4 cellular contexts compared by ENCODE assay signal in genomic region chr7:63376873-63377272, GRCh38.
TF ChIP-seq lines count a peak whose summit lies in the region.

No MANE protein-coding gene starts in this region.

TF ChIP-seq in HepG2, 621 proteins besides CTCF, POLR2A, EP300 and RAD21:
- TF ChIP-seq MAFF (IDR thresholded peaks at IDR 0.05; ENCODE audit: low read depth, low read length) (peak; percentile 85), MAFK (conservative IDR thresholded peaks at IDR 0.05 in 1 of 2, IDR thresholded peaks at IDR 0.05 in 1 of 2; ENCODE audit: low read length in 2 of 2) (peak; percentile 75 to 83; a peak in 3 of 4 replicates), HNF4A (CRISPR knock-in tag; IDR thresholded peaks at IDR 0.05) (no peak)

TF ChIP-seq in A549, 52 proteins besides CTCF, POLR2A, EP300 and RAD21:
- TF ChIP-seq RNF2 (IDR thresholded peaks at IDR 0.05; ENCODE audit: borderline replicate concordance, low read depth) (no peak), MAFK (IDR thresholded peaks at IDR 0.05; ENCODE audit: partially characterized antibody) (peak; percentile 61)

TF ChIP-seq in IMR-90, 13 proteins besides CTCF, POLR2A, EP300 and RAD21:
- TF ChIP-seq, protein P1, sequence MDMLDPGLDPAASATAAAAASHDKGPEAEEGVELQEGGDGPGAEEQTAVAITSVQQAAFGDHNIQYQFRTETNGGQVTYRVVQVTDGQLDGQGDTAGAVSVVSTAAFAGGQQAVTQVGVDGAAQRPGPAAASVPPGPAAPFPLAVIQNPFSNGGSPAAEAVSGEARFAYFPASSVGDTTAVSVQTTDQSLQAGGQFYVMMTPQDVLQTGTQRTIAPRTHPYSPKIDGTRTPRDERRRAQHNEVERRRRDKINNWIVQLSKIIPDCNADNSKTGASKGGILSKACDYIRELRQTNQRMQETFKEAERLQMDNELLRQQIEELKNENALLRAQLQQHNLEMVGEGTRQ (IDR thresholded peaks at IDR 0.05; ENCODE audit: low read depth, low read length): no peak
- TF ChIP-seq MAFK (IDR thresholded peaks at IDR 0.05; ENCODE audit: low read depth, low read length) (peak; percentile 59), BHLHE40 (IDR thresholded peaks at IDR 0.05; ENCODE audit: low read depth, low read length) (no peak)

TF ChIP-seq in K562, 482 proteins besides CTCF, POLR2A, EP300 and RAD21:
- no peak for TF ChIP-seq SOX6 (IDR thresholded peaks at IDR 0.05)
- peak; percentile 26; the same call in 1 of the 2 replicates for TF ChIP-seq MAFF (IDR thresholded peaks at IDR 0.05; ENCODE audit: low read length)
- no peak for TF ChIP-seq GTF3C2 (IDR thresholded peaks at IDR 0.05; ENCODE audit: borderline replicate concordance, extremely low read depth, insufficient read length)
- no peak for TF ChIP-seq ZNF133 (CRISPR knock-in tag; IDR thresholded peaks at IDR 0.05)
- TF ChIP-seq MTA1 (IDR thresholded peaks at IDR 0.05; ENCODE audit: borderline replicate concordance): no peak
- no peak for TF ChIP-seq NR2C1 (IDR thresholded peaks at IDR 0.05)
- TF ChIP-seq NR2C1 (tag; IDR thresholded peaks at IDR 0.05): no peak
- peak; percentile 54 for TF ChIP-seq ZNF316 (IDR thresholded peaks at IDR 0.05)
- no peak for TF ChIP-seq PCBP1 (IDR thresholded peaks at IDR 0.05; ENCODE audit: low read depth, low read length, poor library complexity, severe bottlenecking)
- TF ChIP-seq LEF1 (IDR thresholded peaks at IDR 0.05): no peak
- TF ChIP-seq HNRNPK (IDR thresholded peaks at IDR 0.05; ENCODE audit: low read depth, low read length, poor library complexity, severe bottlenecking): no peak
- TF ChIP-seq MCM7 (IDR thresholded peaks at IDR 0.05): no peak
- no peak for TF ChIP-seq MXI1 (IDR thresholded peaks at IDR 0.05; ENCODE audit: low read depth, low read length)
- no peak for TF ChIP-seq CLOCK (CRISPR knock-in tag; IDR thresholded peaks at IDR 0.05; ENCODE audit: borderline replicate concordance)
- TF ChIP-seq, protein P2, sequence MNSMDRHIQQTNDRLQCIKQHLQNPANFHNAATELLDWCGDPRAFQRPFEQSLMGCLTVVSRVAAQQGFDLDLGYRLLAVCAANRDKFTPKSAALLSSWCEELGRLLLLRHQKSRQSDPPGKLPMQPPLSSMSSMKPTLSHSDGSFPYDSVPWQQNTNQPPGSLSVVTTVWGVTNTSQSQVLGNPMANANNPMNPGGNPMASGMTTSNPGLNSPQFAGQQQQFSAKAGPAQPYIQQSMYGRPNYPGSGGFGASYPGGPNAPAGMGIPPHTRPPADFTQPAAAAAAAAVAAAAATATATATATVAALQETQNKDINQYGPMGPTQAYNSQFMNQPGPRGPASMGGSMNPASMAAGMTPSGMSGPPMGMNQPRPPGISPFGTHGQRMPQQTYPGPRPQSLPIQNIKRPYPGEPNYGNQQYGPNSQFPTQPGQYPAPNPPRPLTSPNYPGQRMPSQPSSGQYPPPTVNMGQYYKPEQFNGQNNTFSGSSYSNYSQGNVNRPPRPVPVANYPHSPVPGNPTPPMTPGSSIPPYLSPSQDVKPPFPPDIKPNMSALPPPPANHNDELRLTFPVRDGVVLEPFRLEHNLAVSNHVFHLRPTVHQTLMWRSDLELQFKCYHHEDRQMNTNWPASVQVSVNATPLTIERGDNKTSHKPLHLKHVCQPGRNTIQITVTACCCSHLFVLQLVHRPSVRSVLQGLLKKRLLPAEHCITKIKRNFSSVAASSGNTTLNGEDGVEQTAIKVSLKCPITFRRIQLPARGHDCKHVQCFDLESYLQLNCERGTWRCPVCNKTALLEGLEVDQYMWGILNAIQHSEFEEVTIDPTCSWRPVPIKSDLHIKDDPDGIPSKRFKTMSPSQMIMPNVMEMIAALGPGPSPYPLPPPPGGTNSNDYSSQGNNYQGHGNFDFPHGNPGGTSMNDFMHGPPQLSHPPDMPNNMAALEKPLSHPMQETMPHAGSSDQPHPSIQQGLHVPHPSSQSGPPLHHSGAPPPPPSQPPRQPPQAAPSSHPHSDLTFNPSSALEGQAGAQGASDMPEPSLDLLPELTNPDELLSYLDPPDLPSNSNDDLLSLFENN (IDR thresholded peaks at IDR 0.05; ENCODE audit: low read depth in 2 of 2, low read length in 2 of 2): no peak
- TF ChIP-seq ZNF232 (CRISPR knock-in tag; IDR thresholded peaks at IDR 0.05): no peak
- TF ChIP-seq C11orf30 (IDR thresholded peaks at IDR 0.05; ENCODE audit: low read depth): 0 out of 2 replicates have a peak, but pooled peaks have one; percentile 23
- peak; percentile 21; the same call in 1 of the 2 replicates for TF ChIP-seq MAFG (tag; conservative IDR thresholded peaks at IDR 0.05)
- TF ChIP-seq ZNF695 (CRISPR knock-in tag; IDR thresholded peaks at IDR 0.05): no peak
- no peak for TF ChIP-seq MYC (IDR thresholded peaks at IDR 0.05; ENCODE audit: low read depth, low read length)
- no peak for TF ChIP-seq MYC (CRISPR knock-in tag; IDR thresholded peaks at IDR 0.05; ENCODE audit: borderline replicate concordance, low read depth)
- no peak for TF ChIP-seq NFE2 (IDR thresholded peaks at IDR 0.05; ENCODE audit: low read depth)
